In the genomic region with DNA sequence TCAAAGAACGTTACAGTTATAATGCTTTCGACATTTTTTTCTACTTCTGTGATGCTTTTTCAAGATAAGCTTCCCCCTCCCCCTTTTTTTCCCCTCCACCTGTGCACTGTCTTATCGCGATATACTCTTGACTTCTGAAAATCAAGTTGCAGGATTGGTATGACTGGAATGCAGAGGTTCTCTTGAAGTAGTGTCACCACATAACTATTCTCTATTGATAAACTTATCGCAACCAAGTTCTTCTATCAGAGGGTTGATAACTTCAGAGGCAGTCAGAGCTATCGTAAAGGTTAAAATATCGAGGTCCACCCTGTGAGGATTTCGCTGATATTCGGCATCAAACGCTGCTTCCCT, we compare ENCODE assay signal across 8 cellular contexts. TPM values are rescaled to one million over a fixed set of nuclear protein-coding genes. Genes with fewer than 3 reads are reported as not detected.
A peak's percentile ranks its signal among the peaks of the same experiment; 100 is the strongest.
DNase-seq lines count a peak whose midpoint lies in the region; ATAC-seq and TF ChIP-seq lines count a peak whose summit lies in the region.

No MANE protein-coding gene starts in this region.

- peak overlapping the region; percentile 84 for H3K4me3 Mint-ChIP-seq in activated CD8-positive, alpha-beta memory T cell treated with anti-CD3 and anti-CD28 coated beads, Interleukin-2, amount 10 ng/mL, durations not matched to agents 7 days and 5 days

- peaks cover 41% of the 10 kb centered on the region for H3K4me1 Mint-ChIP-seq in activated CD8-positive, alpha-beta memory T cell treated with anti-CD3 and anti-CD28 coated beads, Interleukin-2, amount 10 ng/mL, durations not matched to agents 7 days and 5 days

- intact Hi-C loops in gastrocnemius medialis (cut with DNase I; ENCODE audit: low total_unique reads) = loop anchor here (5.0 kb wide), 2 partner anchors 197 to 433 kb away; a partner anchor contains a TSS

- peak overlapping the region; percentile 81 for H3K9ac ChIP-seq in SU-DHL-6 (ENCODE audit: low read length)

- no peaks in the 10 kb centered on the region for H3F3A ChIP-seq in SU-DHL-6 (ENCODE audit: insufficient read depth)

- H3K27me3 Mint-ChIP-seq in activated CD8-positive, alpha-beta memory T cell treated with anti-CD3 and anti-CD28 coated beads, Interleukin-2, amount 10 ng/mL, durations not matched to agents 7 days and 5 days = peaks cover 2% of the 10 kb centered on the region

- no peak for DNase-seq in activated CD8-positive, alpha-beta memory T cell treated with anti-CD3 and anti-CD28 coated beads, Interleukin-2, amount 10 ng/mL, durations not matched to agents 7 days and 5 days
- no peak for DNase-seq in activated CD8-positive, alpha-beta memory T cell treated with anti-CD3 and anti-CD28 coated beads, Interleukin-2, amount 50 U/mL, for 4 hours
- DNase-seq in fibroblast of villous mesenchyme (ENCODE audit: low read depth) (no peak), gastrocnemius medialis (no peak), DMS153 treated with DMSO at 0.1 percent for 48 hours (lab: John Stamatoyannopoulos, UW; ENCODE audit: unreplicated experiment) (no peak), inferior parietal cortex (ENCODE audit: extremely low spot score) (no peak)
- no peak for DNase-seq in stimulated activated CD4-positive, alpha-beta T cell treated with anti-CD3 and anti-CD28 coated beads, Interleukin-1b, Interleukin-23, amount 100 ng/mL, for 48 hours

- no peak for TF ChIP-seq POLR2A in gastrocnemius medialis (IDR thresholded peaks at IDR 0.05)

- H3K79me2 ChIP-seq in SU-DHL-6 (ENCODE audit: insufficient read depth, low read length) = peaks cover 15% of the 10 kb centered on the region

- peak overlapping the region; percentile 93 for H3K4me3 ChIP-seq in SU-DHL-6 (ENCODE audit: insufficient read depth, low read length, poor library complexity, severe bottlenecking)
- H3K4me3 ChIP-seq in fibroblast of villous mesenchyme (ENCODE audit: low read depth, low read length) = peak overlapping the region; percentile 85
- peak overlapping the region; percentile 69 to 95 (median 84) for H3K4me3 ChIP-seq in gastrocnemius medialis

- peak overlapping the region; percentile 77 for H2AFZ ChIP-seq in SU-DHL-6 (ENCODE audit: low read depth, low read length, severe bottlenecking)

- H3K9me3 ChIP-seq in SU-DHL-6 (ENCODE audit: insufficient read depth, low read length) (no peaks in the 10 kb centered on the region), gastrocnemius medialis (no peaks in the 10 kb centered on the region)

- no peaks in the 10 kb centered on the region for H3K9me2 ChIP-seq in SU-DHL-6 (replicated peaks; ENCODE audit: insufficient read depth, low read length)

- CTCF ChIA-PET in activated CD8-positive, alpha-beta memory T cell treated with anti-CD3 and anti-CD28 coated beads, Interleukin-2, amount 10 ng/mL, durations not matched to agents 7 days and 5 days (lab: Charles Lee) = interaction anchor here (0.6 to 1.9 kb wide), 11 partner anchors 11 to 203 kb away, joined by 3 to 6 read pairs (median 4); a partner anchor contains a TSS

- H3K27ac ChIP-seq in SU-DHL-6 (ENCODE audit: low read depth, low read length) = no peak overlapping the region
- peak overlapping the region; percentile 87 to 96 (median 94) for H3K27ac ChIP-seq in gastrocnemius medialis

- H3K27me3 ChIP-seq in SU-DHL-6 (ENCODE audit: low read length) = no peaks in the 10 kb centered on the region
- no peaks in the 10 kb centered on the region for H3K27me3 ChIP-seq in gastrocnemius medialis

- H3K9me3 Mint-ChIP-seq in activated CD8-positive, alpha-beta memory T cell treated with anti-CD3 and anti-CD28 coated beads, Interleukin-2, amount 10 ng/mL, durations not matched to agents 7 days and 5 days (ENCODE audit: low read depth) = no peaks in the 10 kb centered on the region

- H3K4me1 ChIP-seq in gastrocnemius medialis = peaks cover 17 to 25% of the 10 kb centered on the region in 2 donors

- peak overlapping the region; percentile 77 for H3K4me2 ChIP-seq in SU-DHL-6 (ENCODE audit: low read depth, low read length, poor library complexity, severe bottlenecking)

- peaks cover 3% of the 10 kb centered on the region; the same call in 1 of the 2 replicates for H4K20me1 ChIP-seq in SU-DHL-6 (ENCODE audit: low read depth, low read length)

- H3K27ac Mint-ChIP-seq in activated CD8-positive, alpha-beta memory T cell treated with anti-CD3 and anti-CD28 coated beads, Interleukin-2, amount 10 ng/mL, durations not matched to agents 7 days and 5 days = peak overlapping the region; percentile 84

- TF ChIP-seq CTCF in SU-DHL-6 (IDR thresholded peaks at IDR 0.05; ENCODE audit: insufficient read depth, low read length, poor library complexity, severe bottlenecking) (no peak), fibroblast of villous mesenchyme (IDR thresholded peaks at IDR 0.05; ENCODE audit: insufficient read depth, low read depth, low read length) (no peak), gastrocnemius medialis (IDR thresholded peaks at IDR 0.05 in 4 of 5, conservative IDR thresholded peaks at IDR 0.05 in 1 of 5) (no peak)

- peaks cover 14% of the 10 kb centered on the region for H3K36me3 Mint-ChIP-seq in activated CD8-positive, alpha-beta memory T cell treated with anti-CD3 and anti-CD28 coated beads, Interleukin-2, amount 10 ng/mL, durations not matched to agents 7 days and 5 days

- ATAC-seq in activated CD8-positive, alpha-beta memory T cell treated with anti-CD3 and anti-CD28 coated beads, Interleukin-2, amount 10 ng/mL, durations not matched to agents 7 days and 5 days = peak; percentile 2
- no peak for ATAC-seq in gastrocnemius medialis

- in situ Hi-C loops in gastrocnemius medialis (cut with MboI; ENCODE audit: low sequenced_read_pairs in 4 of 4) = loop anchor here in 3 of 4 donors (5.0 to 25.0 kb wide), 6 partner anchors 62 to 427 kb away; a partner anchor contains a TSS

- no peaks in the 10 kb centered on the region for H3K36me3 ChIP-seq in SU-DHL-6 (ENCODE audit: low read length)
- H3K36me3 ChIP-seq in gastrocnemius medialis = no peaks in the 10 kb centered on the region

RNA-seq across cellular contexts. Expression of a gene that starts 0.8 kb away (rescaled TPM):
- total RNA-seq in activated CD8-positive, alpha-beta memory T cell treated with anti-CD3 and anti-CD28 coated beads, Interleukin-2, amount 10 ng/mL, durations not matched to agents 7 days and 5 days = 10 to 100 TPM; 15.1 to 16.3 TPM
- total RNA-seq in fibroblast of villous mesenchyme (8.4 and 10.8 TPM in 2 replicates), gastrocnemius medialis (10 to 100 TPM in 2 of 4 donors, 1 to 10 TPM in 2; 7.8 to 12.7 (median 9.4) TPM)

RNA-seq across cellular contexts. Expression of a gene that starts 6.5 kb away (rescaled TPM):
- total RNA-seq in activated CD8-positive, alpha-beta memory T cell treated with anti-CD3 and anti-CD28 coated beads, Interleukin-2, amount 10 ng/mL, durations not matched to agents 7 days and 5 days = 1 to 10 TPM; 4.7 to 7.4 TPM
- 4.3 and 4.5 TPM in 2 replicates for total RNA-seq in fibroblast of villous mesenchyme
- total RNA-seq in gastrocnemius medialis = 1 to 10 TPM in 3 of 4 donors, under 1 TPM in 1; 0.91 to 6.5 (median 1.2) TPM

RNA-seq across cellular contexts. Expression of a gene that starts 24.2 kb away (rescaled TPM):
- not detected for total RNA-seq in activated CD8-positive, alpha-beta memory T cell treated with anti-CD3 and anti-CD28 coated beads, Interleukin-2, amount 10 ng/mL, durations not matched to agents 7 days and 5 days
- total RNA-seq in fibroblast of villous mesenchyme (not detected in 2 replicates), gastrocnemius medialis (not detected)

RNA-seq across cellular contexts. Expression of a gene that starts 40.4 kb away (rescaled TPM):
- total RNA-seq in activated CD8-positive, alpha-beta memory T cell treated with anti-CD3 and anti-CD28 coated beads, Interleukin-2, amount 10 ng/mL, durations not matched to agents 7 days and 5 days = under 1 TPM; 0.26 to 0.98 TPM
- total RNA-seq in fibroblast of villous mesenchyme (under 0.01 and 0.43 TPM in 2 replicates), gastrocnemius medialis (not detected)

RNA-seq across cellular contexts. Expression of a gene that starts 58.5 kb away (rescaled TPM):
- total RNA-seq in activated CD8-positive, alpha-beta memory T cell treated with anti-CD3 and anti-CD28 coated beads, Interleukin-2, amount 10 ng/mL, durations not matched to agents 7 days and 5 days = 10 to 100 TPM; 59.6 to 83.9 TPM
- total RNA-seq in fibroblast of villous mesenchyme (48.8 and 49.6 TPM in 2 replicates), gastrocnemius medialis (10 to 100 TPM; 66.9 to 97.6 (median 85.6) TPM)
